In the genomic region with DNA sequence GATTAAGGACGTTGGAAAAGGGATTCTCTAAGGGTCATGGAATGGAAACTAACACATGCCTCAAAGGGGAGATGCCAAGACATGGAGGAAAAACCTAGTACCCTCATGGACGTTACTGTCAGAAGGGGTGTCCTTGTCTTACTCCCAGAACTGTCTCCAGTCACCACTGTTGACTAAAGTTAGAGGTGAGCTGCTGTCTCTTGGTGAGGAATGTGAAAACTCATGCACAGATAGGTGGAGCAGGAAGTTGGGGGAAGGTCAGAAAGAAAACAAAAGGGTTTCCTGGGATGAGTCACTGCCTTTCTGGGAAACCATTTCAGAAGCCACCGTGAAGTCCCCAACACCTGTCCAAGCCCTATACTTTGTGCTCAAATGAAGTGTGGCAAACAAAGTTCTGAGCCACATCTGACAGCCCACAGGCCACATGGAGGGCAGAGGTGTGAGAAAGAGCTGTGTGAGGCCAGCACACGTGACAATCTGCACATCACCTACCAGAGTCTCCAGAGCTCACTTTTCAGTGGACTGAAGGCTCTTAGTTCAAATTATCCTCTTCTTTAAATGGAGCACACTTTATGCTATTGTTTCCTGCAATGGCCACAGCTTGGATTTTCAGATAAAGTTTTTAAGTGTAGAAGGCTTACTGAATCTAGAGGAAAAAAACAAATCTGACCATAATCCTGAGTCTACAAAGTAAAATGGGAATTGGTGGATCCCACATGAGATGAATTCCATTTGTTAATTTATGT, we compare ENCODE assay signal across 9 cellular contexts.
DNase-seq lines count a peak whose midpoint lies in the region; ATAC-seq and TF ChIP-seq lines count a peak whose summit lies in the region.
"Had no signal": no experiment of that assay in that cellular context is flagged by ENCODE, and none has a peak within 500 bp of the region (broad histone marks: within the 10 kb centered on the region; RNA-seq: fewer than 3 reads in every experiment).

No MANE protein-coding gene starts in this region.

- H3K4me3 ChIP-seq in Caco-2 (ENCODE audit: low read depth, low read length): no peak overlapping the region
- H3K4me3 ChIP-seq in H7 (ENCODE audit: insufficient read depth, low read depth, low read length): no peak overlapping the region
- H3K4me3 ChIP-seq: cardiac muscle cell had no signal

- ATAC-seq in GM21526 (IDR thresholded peaks at IDR 0.05; ENCODE audit: low FRiP score, unreplicated experiment): peak; percentile 69
- ATAC-seq in activated T-cell treated with anti-CD3 and anti-CD28 coated beads, Interleukin-2, amount 50 U/mL, for 4 hours: peak; percentile 93 to 97
- peak; percentile 65 to 87 for ATAC-seq in naive thymus-derived CD8-positive, alpha-beta T cell
- ATAC-seq in left lobe of liver: no peak

- DNase-seq in Caco-2 (peak; percentile 51 to 63), HT1080 (ENCODE audit: low read depth) (peak; percentile 86), left lobe of liver (ENCODE audit: low spot score) (no peak), GF-D8 (lab: John Stamatoyannopoulos, UW) (no peak), H7 (no peak)
- peak; percentile 36 for DNase-seq in activated T-cell treated with anti-CD3 and anti-CD28 coated beads, Interleukin-2, amount 50 U/mL, for 4 hours
- peak in 7 of 10 donors; percentile 13 to 34 (median 24) for DNase-seq in naive thymus-derived CD8-positive, alpha-beta T cell

- CTCF ChIA-PET in Caco-2 (lab: Charles Lee): interaction anchor here (1.0 kb wide), 1 partner anchor 257 kb away, joined by 3 read pairs; no protein-coding TSS in a partner anchor

- H3K36me3 ChIP-seq in Caco-2 (ENCODE audit: control insufficient read depth, insufficient read depth, low read length) (no peaks in the 10 kb centered on the region), H7 (replicated peaks; ENCODE audit: control insufficient read depth, insufficient read depth, low read length) (no peaks in the 10 kb centered on the region)
- H3K36me3 ChIP-seq: cardiac muscle cell had no signal

- peaks cover 43% of the 10 kb centered on the region for H3K4me1 ChIP-seq in Caco-2

- intact Hi-C loops in Caco-2 (cut with micrococcal nuclease; ENCODE audit: unreplicated experiment): no loop called here

- BruUV-seq in Caco-2 (replicated peaks; lab: Mats Ljungman, UMichigan): no TSS peak

- H3K9me3 ChIP-seq in Caco-2: no peaks in the 10 kb centered on the region

- peak overlapping the region; percentile 79 for H3K27ac Mint-ChIP-seq in Caco-2 (ENCODE audit: unreplicated experiment)
- peak overlapping the region in 7 of 10 donors; percentile 9 to 79 (median 65) for H3K27ac Mint-ChIP-seq in naive thymus-derived CD8-positive, alpha-beta T cell

- TF ChIP-seq CTCF in Caco-2 (IDR thresholded peaks at IDR 0.05; ENCODE audit: insufficient read depth in 1 of 2, low read depth in 1 of 2, low read length in 1 of 2, severe bottlenecking in 1 of 2, unreplicated experiment in 1 of 2): no peak

- no peaks in the 10 kb centered on the region for H3K27me3 ChIP-seq in Caco-2 (replicated peaks; ENCODE audit: control insufficient read depth, insufficient read depth, low read length)
- no peaks in the 10 kb centered on the region for H3K27me3 ChIP-seq in H7 (ENCODE audit: control insufficient read depth, insufficient read depth, low read length)
- H3K27me3 ChIP-seq: cardiac muscle cell had no signal

- H3K36me3 Mint-ChIP-seq in Caco-2 (ENCODE audit: insufficient read depth, unreplicated experiment): no peaks in the 10 kb centered on the region
- H3K36me3 Mint-ChIP-seq in activated T-cell treated with anti-CD3 and anti-CD28 coated beads, Interleukin-2, amount 50 U/mL, for 4 hours (ENCODE audit: insufficient read depth): no peaks in the 10 kb centered on the region
- H3K36me3 Mint-ChIP-seq in naive thymus-derived CD8-positive, alpha-beta T cell: no peaks in the 10 kb centered on the region

- H3K9me3 Mint-ChIP-seq in Caco-2 (ENCODE audit: unreplicated experiment): peaks cover 11% of the 10 kb centered on the region
- H3K9me3 Mint-ChIP-seq in activated T-cell treated with anti-CD3 and anti-CD28 coated beads, Interleukin-2, amount 50 U/mL, for 4 hours: no peaks in the 10 kb centered on the region
- H3K9me3 Mint-ChIP-seq in naive thymus-derived CD8-positive, alpha-beta T cell: no peaks in the 10 kb centered on the region

- no peak overlapping the region for H3K4me3 Mint-ChIP-seq in Caco-2 (ENCODE audit: unreplicated experiment)
- H3K4me3 Mint-ChIP-seq in activated T-cell treated with anti-CD3 and anti-CD28 coated beads, Interleukin-2, amount 50 U/mL, for 4 hours: no peak overlapping the region
- H3K4me3 Mint-ChIP-seq in naive thymus-derived CD8-positive, alpha-beta T cell: peak overlapping the region in 9 of 10 donors; percentile 19 to 75 (median 51)

- peaks cover 35% of the 10 kb centered on the region for H3K4me1 Mint-ChIP-seq in Caco-2 (ENCODE audit: low read depth, unreplicated experiment)
- H3K4me1 Mint-ChIP-seq in activated T-cell treated with anti-CD3 and anti-CD28 coated beads, Interleukin-2, amount 50 U/mL, for 4 hours (ENCODE audit: low read depth): peaks cover 50% of the 10 kb centered on the region
- H3K4me1 Mint-ChIP-seq in naive thymus-derived CD8-positive, alpha-beta T cell: peaks cover 30 to 53% (median 40%) of the 10 kb centered on the region in 4 donors

- POLR2A ChIA-PET in Caco-2 (lab: Charles Lee): interaction anchor here (0.9 kb wide), 1 partner anchor 16 kb away, joined by 3 read pairs; no protein-coding TSS in a partner anchor
- POLR2A ChIA-PET in naive thymus-derived CD8-positive, alpha-beta T cell (lab: Charles Lee): no interaction called here

- H3K27me3 Mint-ChIP-seq in Caco-2 (ENCODE audit: insufficient read depth, unreplicated experiment): no peaks in the 10 kb centered on the region
- H3K27me3 Mint-ChIP-seq in activated T-cell treated with anti-CD3 and anti-CD28 coated beads, Interleukin-2, amount 50 U/mL, for 4 hours (ENCODE audit: low read depth): no peaks in the 10 kb centered on the region
- H3K27me3 Mint-ChIP-seq in naive thymus-derived CD8-positive, alpha-beta T cell: no peaks in the 10 kb centered on the region

Comparison
In these comparisons a context has a peak if more than half of its experiments do, and no peak if none do; other contexts are left out.
1. DNase-seq: peak in Caco-2 (2 of 2), HT1080 (single experiment), activated T-cell treated with anti-CD3 and anti-CD28 coated beads, Interleukin-2, amount 50 U/mL, for 4 hours (single experiment) and naive thymus-derived CD8-positive, alpha-beta T cell (7 of 10); none in left lobe of liver (single experiment), GF-D8 (single experiment) and H7 (single experiment).
2. H3K4me3 Mint-ChIP-seq: peak in naive thymus-derived CD8-positive, alpha-beta T cell (9 of 10); none in Caco-2 (single experiment) and activated T-cell treated with anti-CD3 and anti-CD28 coated beads, Interleukin-2, amount 50 U/mL, for 4 hours (single experiment).